ENCODE assay signal across 2 cellular contexts in the genomic region with DNA sequence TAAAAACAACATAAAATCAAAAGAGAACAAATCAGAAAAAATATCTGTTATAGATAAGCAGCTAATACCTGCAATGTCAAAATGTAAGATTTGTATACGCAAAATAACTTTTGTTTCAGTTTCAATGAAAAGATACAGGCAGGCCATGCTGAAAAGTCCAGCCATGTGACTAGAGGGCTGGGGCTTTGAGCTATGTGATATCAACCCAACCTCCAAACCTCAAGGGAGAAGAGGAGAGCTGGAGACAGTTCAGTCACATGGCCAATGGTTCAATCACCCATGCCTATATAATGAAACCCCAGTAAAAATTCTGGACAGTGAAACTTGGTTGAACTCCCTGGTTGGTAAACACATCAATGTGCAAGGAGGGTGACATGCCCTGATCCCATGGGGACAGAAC.
TF ChIP-seq lines count a peak whose summit lies in the region.

No MANE protein-coding gene starts in this region.

TF ChIP-seq in H1, 55 proteins besides CTCF, POLR2A, EP300 and RAD21:
- no peak for TF ChIP-seq SIRT6 (IDR thresholded peaks at IDR 0.05; ENCODE audit: low read length)
- no peak for TF ChIP-seq SP1 (IDR thresholded peaks at IDR 0.05; ENCODE audit: low read depth, low read length)
- TF ChIP-seq ATF2 (IDR thresholded peaks at IDR 0.05; ENCODE audit: low read length): no peak
- TF ChIP-seq TAF1 (IDR thresholded peaks at IDR 0.05; ENCODE audit: low read depth, low read length): no peak
- no peak for TF ChIP-seq BCL11A (IDR thresholded peaks at IDR 0.05; ENCODE audit: low read depth in 2 of 2, low read length in 2 of 2)
- no peak for TF ChIP-seq SAP30 (IDR thresholded peaks at IDR 0.05; ENCODE audit: insufficient read depth, insufficient replicate concordance, low read length)
- TF ChIP-seq ZNF274 (IDR thresholded peaks at IDR 0.05; ENCODE audit: borderline replicate concordance, extremely low read depth, low read length): no peak
- TF ChIP-seq HDAC6 (IDR thresholded peaks at IDR 0.05; ENCODE audit: low read depth, low read length): no peak
- no peak for TF ChIP-seq MAX (IDR thresholded peaks at IDR 0.05)
- no peak for TF ChIP-seq EGR1 (IDR thresholded peaks at IDR 0.05; ENCODE audit: borderline replicate concordance, low read depth, low read length)
- TF ChIP-seq, protein P1, sequence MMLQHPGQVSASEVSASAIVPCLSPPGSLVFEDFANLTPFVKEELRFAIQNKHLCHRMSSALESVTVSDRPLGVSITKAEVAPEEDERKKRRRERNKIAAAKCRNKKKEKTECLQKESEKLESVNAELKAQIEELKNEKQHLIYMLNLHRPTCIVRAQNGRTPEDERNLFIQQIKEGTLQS (IDR thresholded peaks at IDR 0.05; ENCODE audit: insufficient read depth, low read depth, low read length): no peak
- TF ChIP-seq RBBP5 (IDR thresholded peaks at IDR 0.05; ENCODE audit: borderline replicate concordance, low read depth, low read length): no peak
- no peak for TF ChIP-seq BRCA1 (IDR thresholded peaks at IDR 0.05; ENCODE audit: low read depth, low read length)
- no peak for TF ChIP-seq PHF8 (conservative IDR thresholded peaks at IDR 0.05; ENCODE audit: low read depth, low read length)
- TF ChIP-seq ASH2L (IDR thresholded peaks at IDR 0.05; ENCODE audit: low read length): no peak
- no peak for TF ChIP-seq KDM4A (IDR thresholded peaks at IDR 0.05; ENCODE audit: low read depth, low read length, severe bottlenecking)

TF ChIP-seq in GM23338, 12 proteins besides CTCF, POLR2A, EP300 and RAD21:
- TF ChIP-seq EZH2phosphoT487 (IDR thresholded peaks at IDR 0.05; ENCODE audit: unreplicated experiment): no peak
- TF ChIP-seq ZNF114 (CRISPR knock-in tag; IDR thresholded peaks at IDR 0.05): no peak
- TF ChIP-seq, protein P2, sequence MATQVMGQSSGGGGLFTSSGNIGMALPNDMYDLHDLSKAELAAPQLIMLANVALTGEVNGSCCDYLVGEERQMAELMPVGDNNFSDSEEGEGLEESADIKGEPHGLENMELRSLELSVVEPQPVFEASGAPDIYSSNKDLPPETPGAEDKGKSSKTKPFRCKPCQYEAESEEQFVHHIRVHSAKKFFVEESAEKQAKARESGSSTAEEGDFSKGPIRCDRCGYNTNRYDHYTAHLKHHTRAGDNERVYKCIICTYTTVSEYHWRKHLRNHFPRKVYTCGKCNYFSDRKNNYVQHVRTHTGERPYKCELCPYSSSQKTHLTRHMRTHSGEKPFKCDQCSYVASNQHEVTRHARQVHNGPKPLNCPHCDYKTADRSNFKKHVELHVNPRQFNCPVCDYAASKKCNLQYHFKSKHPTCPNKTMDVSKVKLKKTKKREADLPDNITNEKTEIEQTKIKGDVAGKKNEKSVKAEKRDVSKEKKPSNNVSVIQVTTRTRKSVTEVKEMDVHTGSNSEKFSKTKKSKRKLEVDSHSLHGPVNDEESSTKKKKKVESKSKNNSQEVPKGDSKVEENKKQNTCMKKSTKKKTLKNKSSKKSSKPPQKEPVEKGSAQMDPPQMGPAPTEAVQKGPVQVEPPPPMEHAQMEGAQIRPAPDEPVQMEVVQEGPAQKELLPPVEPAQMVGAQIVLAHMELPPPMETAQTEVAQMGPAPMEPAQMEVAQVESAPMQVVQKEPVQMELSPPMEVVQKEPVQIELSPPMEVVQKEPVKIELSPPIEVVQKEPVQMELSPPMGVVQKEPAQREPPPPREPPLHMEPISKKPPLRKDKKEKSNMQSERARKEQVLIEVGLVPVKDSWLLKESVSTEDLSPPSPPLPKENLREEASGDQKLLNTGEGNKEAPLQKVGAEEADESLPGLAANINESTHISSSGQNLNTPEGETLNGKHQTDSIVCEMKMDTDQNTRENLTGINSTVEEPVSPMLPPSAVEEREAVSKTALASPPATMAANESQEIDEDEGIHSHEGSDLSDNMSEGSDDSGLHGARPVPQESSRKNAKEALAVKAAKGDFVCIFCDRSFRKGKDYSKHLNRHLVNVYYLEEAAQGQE (IDR thresholded peaks at IDR 0.05; ENCODE audit: unreplicated experiment): no peak
- TF ChIP-seq NANOG (IDR thresholded peaks at IDR 0.05; ENCODE audit: borderline replicate concordance): no peak
- no peak for TF ChIP-seq ETS1 (IDR thresholded peaks at IDR 0.05)
- no peak for TF ChIP-seq ZNF462 (CRISPR knock-in tag; IDR thresholded peaks at IDR 0.05)
- no peak for TF ChIP-seq JUNB (IDR thresholded peaks at IDR 0.05; ENCODE audit: unreplicated experiment)
- TF ChIP-seq STAT1 (IDR thresholded peaks at IDR 0.05; ENCODE audit: unreplicated experiment): no peak
- TF ChIP-seq CREB1 (CRISPR knock-in tag; IDR thresholded peaks at IDR 0.05; ENCODE audit: low read depth): no peak
